ENCODE assay signal across 15 cellular contexts in genomic region chr10:29794776-29795635, GRCh38.
DNase-seq lines count a peak whose midpoint lies in the region; ATAC-seq and TF ChIP-seq lines count a peak whose summit lies in the region.
"Had no signal": no experiment of that assay in that cellular context is flagged by ENCODE, and none has a peak within 500 bp of the region (broad histone marks: within the 10 kb centered on the region; RNA-seq: fewer than 3 reads in every experiment).

No MANE protein-coding gene starts in this region.

- peak; percentile 13 for DNase-seq in GM03348 (ENCODE audit: low spot score)
- DNase-seq in mammary epithelial cell: no peak
- DNase-seq in islet precursor cell: peak; percentile 36
- no peak for DNase-seq in substantia nigra (lab: John Stamatoyannopoulos, UW)
- no peak for DNase-seq in glomerular visceral epithelial cell (ENCODE audit: extremely low spot score)
- DNase-seq: activated naive CD8-positive, alpha-beta T cell treated with anti-CD3 and anti-CD28 coated beads, Interleukin-2, amount 10 ng/mL, durations not matched to agents 7 days and 5 days; dorsolateral prefrontal cortex; SIG-M5; stimulated activated CD4-positive, alpha-beta T cell treated with anti-CD3 and anti-CD28 coated beads, Interleukin-15, amount 100 ng/mL, for 24 hours had no signal

- H3K27me3 ChIP-seq in mammary epithelial cell (ENCODE audit: insufficient read depth, low read length) (no peaks in the 10 kb centered on the region), skeletal muscle satellite cell (ENCODE audit: control insufficient read depth, insufficient read depth, low read length) (no peaks in the 10 kb centered on the region)
- H3K27me3 ChIP-seq: neutrophil had no signal

- no peaks in the 10 kb centered on the region for H3K9me3 ChIP-seq in mammary epithelial cell (replicated peaks; ENCODE audit: insufficient read depth, low read length)
- no peaks in the 10 kb centered on the region for H3K9me3 ChIP-seq in skeletal muscle satellite cell (replicated peaks; ENCODE audit: low read length)
- H3K9me3 ChIP-seq: neutrophil had no signal

- no peak for TF ChIP-seq CTCF in mammary epithelial cell (conservative IDR thresholded peaks at IDR 0.05 in 1 of 2, IDR thresholded peaks at IDR 0.05 in 1 of 2; ENCODE audit: extremely low read depth in 1 of 2, insufficient read depth in 1 of 2, low read depth in 1 of 2, low read length in 2 of 2)

- in situ Hi-C loops in mammary epithelial cell (cut with MboI; ENCODE audit: low sequenced_read_pairs in 2 of 2): no loop called here

- CTCF ChIA-PET in mammary epithelial cell (lab: Charles Lee; ENCODE audit: low non-redundant PET): no interaction called here

- H3K27ac ChIP-seq in mammary epithelial cell (ENCODE audit: insufficient read depth, low read depth, low read length): no peak overlapping the region
- no peak overlapping the region for H3K27ac ChIP-seq in substantia nigra (ENCODE audit: low read depth, low read length, poor library complexity, severe bottlenecking)
- H3K27ac ChIP-seq: neutrophil had no signal

- H2AFZ ChIP-seq in mammary epithelial cell (ENCODE audit: low read depth, low read length): peak overlapping the region; percentile 16

- dilution Hi-C loops in mammary epithelial cell (cut with HindIII; ENCODE audit: low sequenced_read_pairs): no loop called here

- H3K4me3 ChIP-seq in mammary epithelial cell (replicated peaks in 1 of 3; ENCODE audit: insufficient read depth in 1 of 3, low read depth in 2 of 3, low read length in 3 of 3) (no peak overlapping the region), skeletal muscle satellite cell (ENCODE audit: low read length) (no peak overlapping the region)
- H3K4me3 ChIP-seq: dorsolateral prefrontal cortex, GM12878 had no signal

- intact Hi-C loops in mammary epithelial cell (cut with micrococcal nuclease): no loop called here

- no peaks in the 10 kb centered on the region for H3K79me2 ChIP-seq in mammary epithelial cell (ENCODE audit: insufficient read depth, low read length)

- H3K4me1 ChIP-seq in mammary epithelial cell (ENCODE audit: insufficient read depth, low read length) (no peaks in the 10 kb centered on the region), skeletal muscle satellite cell (ENCODE audit: control insufficient read depth, insufficient read depth, low read length) (peaks cover 18% of the 10 kb centered on the region)

- H4K20me1 ChIP-seq in mammary epithelial cell (ENCODE audit: insufficient read depth, low read length): no peaks in the 10 kb centered on the region

- WGBS in mammary epithelial cell (ENCODE audit: low coverage, missing lambda C conversion rate): 53% methylated on average over 11 of the region's 11 CpGs

- no peak overlapping the region for H3K4me2 ChIP-seq in mammary epithelial cell (ENCODE audit: insufficient read depth, low read depth, low read length)
- no peak overlapping the region for H3K4me2 ChIP-seq in skeletal muscle satellite cell (ENCODE audit: low read length)

- no peaks in the 10 kb centered on the region for H3K36me3 ChIP-seq in mammary epithelial cell (ENCODE audit: insufficient read depth, low read length)
- H3K36me3 ChIP-seq in skeletal muscle satellite cell (ENCODE audit: insufficient read depth, low read length): no peaks in the 10 kb centered on the region
- H3K36me3 ChIP-seq: neutrophil had no signal

- BruUV-seq in mammary epithelial cell (replicated peaks; lab: Mats Ljungman, UMichigan): no TSS peak

- no peak overlapping the region for H3K9ac ChIP-seq in mammary epithelial cell (ENCODE audit: insufficient read depth, low read length)
- H3K9ac ChIP-seq in skeletal muscle satellite cell (ENCODE audit: low read depth, low read length): peak overlapping the region; percentile 7

- ATAC-seq in GM18861 (IDR thresholded peaks at IDR 0.05; ENCODE audit: unreplicated experiment) (no peak), GM21825 (IDR thresholded peaks at IDR 0.05; ENCODE audit: unreplicated experiment) (no peak)
- ATAC-seq: GM12878, left lobe of liver had no signal

Comparison
In these comparisons a context has a peak if more than half of its experiments do, and no peak if none do; other contexts are left out.
1. DNase-seq: peak in GM03348 (single experiment) and islet precursor cell (single experiment); none in mammary epithelial cell (single experiment), substantia nigra (0 of 49) and glomerular visceral epithelial cell (single experiment).